In genomic region chr16:27550582-27550920, GRCh38 we compare ENCODE assay signal across 8 cellular contexts. TPM values are rescaled to one million over a fixed set of nuclear protein-coding genes. Genes with fewer than 3 reads are reported as not detected.
A peak's percentile ranks its signal among the peaks of the same experiment; 100 is the strongest.
DNase-seq lines count a peak whose midpoint lies in the region; ATAC-seq and TF ChIP-seq lines count a peak whose summit lies in the region.

No MANE protein-coding gene starts in this region.

- peaks cover 28% of the 10 kb centered on the region for H3K4me1 Mint-ChIP-seq in T-helper 2 cell treated with Interferon-gamma antibody and Interleukin-4, amounts not matched to agents 5 μg/mL and 100 μg/mL, for 36 hours (ENCODE audit: low read depth)
- H3K4me1 Mint-ChIP-seq in activated naive CD8-positive, alpha-beta T cell treated with anti-CD3 and anti-CD28 coated beads for 36 hours: peaks cover 35% of the 10 kb centered on the region

- peak overlapping the region; percentile 78 for H3K27ac ChIP-seq in suprapubic skin

- H3K4me3 Mint-ChIP-seq in T-helper 2 cell treated with Interferon-gamma antibody and Interleukin-4, amounts not matched to agents 5 μg/mL and 100 μg/mL, for 36 hours: peak overlapping the region; percentile 98
- peak overlapping the region; percentile 100 for H3K4me3 Mint-ChIP-seq in activated naive CD8-positive, alpha-beta T cell treated with anti-CD3 and anti-CD28 coated beads for 36 hours

- no peak for TF ChIP-seq CTCF in suprapubic skin (IDR thresholded peaks at IDR 0.05)

- ATAC-seq in HG03521 (IDR thresholded peaks at IDR 0.05; ENCODE audit: unreplicated experiment) (no peak), GM18873 (IDR thresholded peaks at IDR 0.05; ENCODE audit: low FRiP score, unreplicated experiment) (no peak)

- H3K36me3 Mint-ChIP-seq in T-helper 2 cell treated with Interferon-gamma antibody and Interleukin-4, amounts not matched to agents 5 μg/mL and 100 μg/mL, for 36 hours (ENCODE audit: low read depth): peaks cover 4% of the 10 kb centered on the region
- H3K36me3 Mint-ChIP-seq in activated naive CD8-positive, alpha-beta T cell treated with anti-CD3 and anti-CD28 coated beads for 36 hours: peaks cover 4% of the 10 kb centered on the region

- 29% methylated on average over 4 of the region's 4 CpGs for WGBS in suprapubic skin

- H3K4me3 ChIP-seq in suprapubic skin: peak overlapping the region; percentile 83

- H3K9me3 Mint-ChIP-seq in T-helper 2 cell treated with Interferon-gamma antibody and Interleukin-4, amounts not matched to agents 5 μg/mL and 100 μg/mL, for 36 hours: no peaks in the 10 kb centered on the region
- H3K9me3 Mint-ChIP-seq in activated naive CD8-positive, alpha-beta T cell treated with anti-CD3 and anti-CD28 coated beads for 36 hours: no peaks in the 10 kb centered on the region

- no peaks in the 10 kb centered on the region for H3K27me3 Mint-ChIP-seq in T-helper 2 cell treated with Interferon-gamma antibody and Interleukin-4, amounts not matched to agents 5 μg/mL and 100 μg/mL, for 36 hours (ENCODE audit: low read depth)
- H3K27me3 Mint-ChIP-seq in activated naive CD8-positive, alpha-beta T cell treated with anti-CD3 and anti-CD28 coated beads for 36 hours: no peaks in the 10 kb centered on the region

- no peaks in the 10 kb centered on the region for H3K36me3 ChIP-seq in suprapubic skin

- no peaks in the 10 kb centered on the region for H3K9me3 ChIP-seq in suprapubic skin

- DNase-seq in T-helper 2 cell treated with Interferon-gamma antibody and Interleukin-4, amounts not matched to agents 5 μg/mL and 100 μg/mL, for 36 hours (ENCODE audit: low spot score): no peak
- DNase-seq in T-helper 2 cell (no peak), kidney glomerular epithelial cell (lab: John Stamatoyannopoulos, UW) (peak; percentile 28), suprapubic skin (ENCODE audit: low spot score in 2 of 2) (no peak), NCI-H69 (lab: John Stamatoyannopoulos, UW) (no peak)
- no peak for DNase-seq in activated naive CD8-positive, alpha-beta T cell treated with anti-CD3 and anti-CD28 coated beads for 36 hours

- no peak for TF ChIP-seq EP300 in suprapubic skin (IDR thresholded peaks at IDR 0.05)

- TF ChIP-seq POLR2A in suprapubic skin (IDR thresholded peaks at IDR 0.05): no peak

- peaks cover 48% of the 10 kb centered on the region for H3K4me1 ChIP-seq in suprapubic skin

- peak overlapping the region; percentile 97 for H3K27ac Mint-ChIP-seq in T-helper 2 cell treated with Interferon-gamma antibody and Interleukin-4, amounts not matched to agents 5 μg/mL and 100 μg/mL, for 36 hours
- peak overlapping the region; percentile 96 for H3K27ac Mint-ChIP-seq in activated naive CD8-positive, alpha-beta T cell treated with anti-CD3 and anti-CD28 coated beads for 36 hours

- no peaks in the 10 kb centered on the region for H3K27me3 ChIP-seq in suprapubic skin

RNA-seq across cellular contexts. Expression of gene KATNIP, which starts 0.6 kb away (rescaled TPM):
- total RNA-seq in activated naive CD8-positive, alpha-beta T cell treated with anti-CD3 and anti-CD28 coated beads for 36 hours: 10 to 100 TPM; 10.1 to 10.9 TPM
- total RNA-seq in suprapubic skin: 10 to 100 TPM; 27.6 to 52.7 (median 32.1) TPM

RNA-seq across cellular contexts. Expression of gene GTF3C1, which starts 0.8 kb away (rescaled TPM):
- total RNA-seq in activated naive CD8-positive, alpha-beta T cell treated with anti-CD3 and anti-CD28 coated beads for 36 hours: 10 to 100 TPM; 49.7 to 52.0 TPM
- 100 to 1,000 TPM; 129 to 276 (median 181) TPM for total RNA-seq in suprapubic skin
